In genomic region chr1:89918127-89918793, GRCh38 we compare ENCODE assay signal across 12 cellular contexts.
DNase-seq lines count a peak whose midpoint lies in the region; ATAC-seq and TF ChIP-seq lines count a peak whose summit lies in the region.
"Had no signal": no experiment of that assay in that cellular context is flagged by ENCODE, and none has a peak within 500 bp of the region (broad histone marks: within the 10 kb centered on the region; RNA-seq: fewer than 3 reads in every experiment).

No MANE protein-coding gene starts in this region.

- intact Hi-C loops in MCF 10A (cut with micrococcal nuclease) (no loop called here), breast epithelium (cut with DNase I; ENCODE audit: low total_unique reads) (no loop called here), Panc1 (cut with micrococcal nuclease; ENCODE audit: unreplicated experiment) (no loop called here)

- no peaks in the 10 kb centered on the region for H3K9me3 ChIP-seq in breast epithelium
- peaks cover 3% of the 10 kb centered on the region; the same call in 1 of the 2 replicates for H3K9me3 ChIP-seq in Panc1 (ENCODE audit: control insufficient read depth, insufficient read depth, low read depth, low read length)
- H3K9me3 ChIP-seq: gastroesophageal sphincter had no signal

- in situ Hi-C loops in Panc1 (cut with HindIII; ENCODE audit: low pct_unique_long_range_greater_than_20kb, low sequenced_read_pairs): no loop called here

- no peaks in the 10 kb centered on the region for H3K27me3 ChIP-seq in breast epithelium
- H3K27me3 ChIP-seq in Panc1 (ENCODE audit: control insufficient read depth, insufficient read depth, low read length): no peaks in the 10 kb centered on the region
- H3K27me3 ChIP-seq: gastroesophageal sphincter had no signal

- BruUV-seq in MCF 10A (replicated peaks; lab: Mats Ljungman, UMichigan) (no TSS peak), Panc1 (replicated peaks; lab: Mats Ljungman, UMichigan) (no TSS peak)

- no peak overlapping the region for H3K4me3 ChIP-seq in breast epithelium
- no peak overlapping the region for H3K4me3 ChIP-seq in Panc1 (ENCODE audit: low read depth in 2 of 2, low read length in 2 of 2)
- H3K4me3 ChIP-seq in fibroblast of villous mesenchyme (ENCODE audit: low read depth, low read length): no peak overlapping the region
- H3K4me3 ChIP-seq: gastroesophageal sphincter had no signal

- H3K4me1 ChIP-seq in breast epithelium: no peaks in the 10 kb centered on the region
- H3K4me1 ChIP-seq in Panc1 (ENCODE audit: control insufficient read depth, insufficient read depth, low read length): peaks cover 12% of the 10 kb centered on the region

- H3K36me3 Mint-ChIP-seq in MCF 10A (ENCODE audit: insufficient read depth, unreplicated experiment): peaks cover 18% of the 10 kb centered on the region

- H3K27ac ChIP-seq in breast epithelium (no peak overlapping the region), Panc1 (ENCODE audit: low read length) (0 out of 2 replicates have a peak overlapping the region, but pooled peaks have one; percentile 15), substantia nigra (ENCODE audit: low read depth, low read length, poor library complexity, severe bottlenecking) (peak overlapping the region; percentile 53)
- H3K27ac ChIP-seq: gastroesophageal sphincter had no signal

- H3K36me3 ChIP-seq in breast epithelium (no peaks in the 10 kb centered on the region), Panc1 (ENCODE audit: control insufficient read depth, insufficient read depth, low read length) (no peaks in the 10 kb centered on the region; the same call in 1 of the 2 replicates)
- H3K36me3 ChIP-seq: gastroesophageal sphincter had no signal

- H3K9me3 Mint-ChIP-seq in MCF 10A (ENCODE audit: unreplicated experiment): no peaks in the 10 kb centered on the region
- H3K9me3 Mint-ChIP-seq: activated CD4-positive, alpha-beta memory T cell treated with anti-CD3 and anti-CD28 coated beads for 36 hours had no signal

- CTCF ChIA-PET in MCF 10A (lab: Yijun Ruan, JAX): interaction anchor here (1.0 to 3.0 kb wide), 2 partner anchors 31 to 75 kb away, joined by 3 to 8 read pairs; no protein-coding TSS in a partner anchor
- CTCF ChIA-PET in Panc1 (lab: Charles Lee): no interaction called here

- ATAC-seq in Panc1 (0 out of 2 replicates have a peak, but pooled peaks have one; percentile 34), GM21447 (IDR thresholded peaks at IDR 0.05; ENCODE audit: unreplicated experiment) (no peak)
- ATAC-seq: gastroesophageal sphincter had no signal

- POLR2A ChIA-PET in MCF 10A (lab: Yijun Ruan, JAX) (interaction anchor here (0.7 to 4.0 kb wide), 7 partner anchors 9 to 394 kb away, joined by 3 to 22 read pairs (median 4); partner anchors contain the start of gene LRRC8B), Panc1 (lab: Charles Lee) (interaction anchor here (0.6 kb wide), 1 partner anchor 40 kb away, joined by 3 read pairs; no protein-coding TSS in a partner anchor)

- no peaks in the 10 kb centered on the region for H3K27me3 Mint-ChIP-seq in MCF 10A (ENCODE audit: insufficient read depth, unreplicated experiment)
- H3K27me3 Mint-ChIP-seq: activated CD4-positive, alpha-beta memory T cell treated with anti-CD3 and anti-CD28 coated beads for 36 hours had no signal

- H3K4me1 Mint-ChIP-seq in MCF 10A (ENCODE audit: insufficient read depth, unreplicated experiment): peaks cover 18% of the 10 kb centered on the region

- no peak overlapping the region for H3K27ac Mint-ChIP-seq in MCF 10A (ENCODE audit: low read depth, unreplicated experiment)
- H3K27ac Mint-ChIP-seq: activated CD4-positive, alpha-beta memory T cell treated with anti-CD3 and anti-CD28 coated beads for 36 hours had no signal

- H3K4me3 Mint-ChIP-seq in MCF 10A (ENCODE audit: unreplicated experiment): no peak overlapping the region
- H3K4me3 Mint-ChIP-seq: activated CD4-positive, alpha-beta memory T cell treated with anti-CD3 and anti-CD28 coated beads for 36 hours had no signal

- no peak for TF ChIP-seq CTCF in MCF 10A (IDR thresholded peaks at IDR 0.05; ENCODE audit: unreplicated experiment)
- no peak for TF ChIP-seq CTCF in breast epithelium (IDR thresholded peaks at IDR 0.05)
- no peak for TF ChIP-seq CTCF in Panc1 (IDR thresholded peaks at IDR 0.05)
- no peak for TF ChIP-seq CTCF in fibroblast of villous mesenchyme (IDR thresholded peaks at IDR 0.05; ENCODE audit: insufficient read depth, low read depth, low read length)

- peak; percentile 33 for DNase-seq in MCF 10A (ENCODE audit: unreplicated experiment)
- DNase-seq in breast epithelium (ENCODE audit: low spot score in 2 of 2): no peak
- DNase-seq in Panc1 (ENCODE audit: low read depth, low spot score): no peak
- DNase-seq in fibroblast of villous mesenchyme (ENCODE audit: low read depth): peak; percentile 38
- DNase-seq in substantia nigra (lab: John Stamatoyannopoulos, UW): no peak
- DNase-seq in NCI-H1092 (lab: John Stamatoyannopoulos, UW): no peak
- DNase-seq in NCI-H345 (lab: John Stamatoyannopoulos, UW): no peak
- DNase-seq: activated CD4-positive, alpha-beta memory T cell treated with anti-CD3 and anti-CD28 coated beads for 36 hours; NCI-H1105 treated with DMSO at 0.1 percent for 48 hours; SHP77 treated with DMSO at 0.1 percent for 48 hours had no signal

- TF ChIP-seq POLR2A in breast epithelium (IDR thresholded peaks at IDR 0.05): no peak

Comparison
In these comparisons a context has a peak if more than half of its experiments do, and no peak if none do; other contexts are left out.
1. DNase-seq: peak in MCF 10A (single experiment) and fibroblast of villous mesenchyme (single experiment); none in breast epithelium (0 of 2), Panc1 (single experiment), substantia nigra (0 of 49), NCI-H1092 (single experiment) and NCI-H345 (single experiment).
2. H3K27ac ChIP-seq: peak in Panc1 (single experiment) and substantia nigra (single experiment); none in breast epithelium (0 of 2).